Comparison of ENCODE assay signal across 9 cellular contexts in genomic region chr14:90301122-90301521, GRCh38. TPM values are rescaled to one million over a fixed set of nuclear protein-coding genes. Genes with fewer than 3 reads are reported as not detected.
DNase-seq lines count a peak whose midpoint lies in the region; ATAC-seq and TF ChIP-seq lines count a peak whose summit lies in the region.
"Had no signal": no experiment of that assay in that cellular context is flagged by ENCODE, and none has a peak within 500 bp of the region (broad histone marks: within the 10 kb centered on the region; RNA-seq: fewer than 3 reads in every experiment).

No MANE protein-coding gene starts in this region.

- peak overlapping the region in 6 of 7 donors; percentile 56 to 86 (median 75) for H3K27ac Mint-ChIP-seq in CD4-positive, alpha-beta memory T cell
- H3K27ac Mint-ChIP-seq in glutamatergic neuron (ENCODE audit: unreplicated experiment) = no peak overlapping the region

- H2AFZ ChIP-seq in IMR-90 (replicated peaks; ENCODE audit: low read length, poor library complexity) = no peak overlapping the region
- peak overlapping the region; percentile 68 for H2AFZ ChIP-seq in parathyroid adenoma
- no peak overlapping the region for H2AFZ ChIP-seq in neuronal stem cell (ENCODE audit: low read length)

- CTCF ChIA-PET in CD4-positive, alpha-beta memory T cell (lab: Charles Lee; ENCODE audit: partially characterized antibody) = interaction anchor here (1.0 to 2.8 kb wide), 7 partner anchors 12 to 459 kb away, joined by 3 to 42 read pairs (median 5); no protein-coding TSS in a partner anchor
- CTCF ChIA-PET in IMR-90 (lab: Yijun Ruan, JAX) = interaction anchor here (0.5 to 1.9 kb wide), 12 partner anchors 17 to 601 kb away, joined by 3 to 12 read pairs (median 4); no protein-coding TSS in a partner anchor

- H3K27ac ChIP-seq in CD4-positive, alpha-beta memory T cell (ENCODE audit: low read depth, low read length) = no peak overlapping the region
- H3K27ac ChIP-seq in IMR-90 (ENCODE audit: insufficient read depth, low read length) = peak overlapping the region; percentile 1; the same call in 1 of the 2 replicates
- H3K27ac ChIP-seq in coronary artery = peak overlapping the region; percentile 42 to 46
- H3K27ac ChIP-seq in parathyroid adenoma = peak overlapping the region; percentile 1
- H3K27ac ChIP-seq in neuronal stem cell (replicated peaks; ENCODE audit: low read length) = no peak overlapping the region

- TF ChIP-seq CTCF in IMR-90 (conservative IDR thresholded peaks at IDR 0.05; ENCODE audit: low read depth, low read length) (no peak), coronary artery (IDR thresholded peaks at IDR 0.05) (no peak), parathyroid adenoma (IDR thresholded peaks at IDR 0.05) (no peak), glutamatergic neuron (IDR thresholded peaks at IDR 0.05; ENCODE audit: partially characterized antibody, unreplicated experiment) (no peak)

- intact Hi-C loops in CD4-positive, alpha-beta memory T cell (cut with micrococcal nuclease) = no loop called here
- intact Hi-C loops in IMR-90 (cut with micrococcal nuclease) = loop anchor here (1.0 to 10.0 kb wide), 8 partner anchors 81 to 874 kb away; partner anchors contain the start of gene TTC7B

- no peak overlapping the region for H3K56ac ChIP-seq in IMR-90 (ENCODE audit: extremely low read depth, insufficient read depth, low read length)

- no peak for DNase-seq in CD4-positive, alpha-beta memory T cell
- DNase-seq in IMR-90 (no peak), coronary artery (ENCODE audit: low spot score) (no peak), glutamatergic neuron (no peak), neuronal stem cell (ENCODE audit: low spot score) (no peak)
- DNase-seq in activated effector memory CD4-positive, alpha-beta T cell treated with Interleukin-2 at 50 U/mL for 16 hours = no peak

- no peak overlapping the region for H3K4me3 ChIP-seq in CD4-positive, alpha-beta memory T cell (ENCODE audit: low read length in 2 of 2)
- no peak overlapping the region for H3K4me3 ChIP-seq in IMR-90 (ENCODE audit: insufficient read depth, low read depth, low read length)
- H3K4me3 ChIP-seq in coronary artery = no peak overlapping the region
- H3K4me3 ChIP-seq in parathyroid adenoma (ENCODE audit: low read depth, low read length) = no peak overlapping the region
- no peak overlapping the region for H3K4me3 ChIP-seq in neuronal stem cell (ENCODE audit: low read length in 2 of 2)
- H3K4me3 ChIP-seq: right lobe of liver had no signal

- H2BK120ac ChIP-seq in IMR-90 (ENCODE audit: low read depth, low read length) (no peak overlapping the region), neuronal stem cell (ENCODE audit: low read depth, low read length) (no peak overlapping the region)

- H2BK5ac ChIP-seq in IMR-90 (ENCODE audit: low read depth, low read length, poor library complexity, severe bottlenecking) (no peak overlapping the region), neuronal stem cell (ENCODE audit: low read length) (no peak overlapping the region)

- TF ChIP-seq RAD21 in IMR-90 (IDR thresholded peaks at IDR 0.05; ENCODE audit: low read length) = no peak

- H3K79me1 ChIP-seq in IMR-90 (ENCODE audit: low read depth in 1 of 2, low read length in 2 of 2) (no peaks in the 10 kb centered on the region; a peak in 2 of 4 replicates), neuronal stem cell (ENCODE audit: low read depth, low read length) (no peaks in the 10 kb centered on the region)

- 0 out of 2 replicates have a peak, but pooled peaks have one; percentile 7 for ATAC-seq in IMR-90 (ENCODE audit: low read depth)

- in situ Hi-C loops in IMR-90 (cut with MboI; ENCODE audit: low sequenced_read_pairs) = loop anchor here (5.0 kb wide), 1 partner anchor 396 kb away; no protein-coding TSS in a partner anchor

- no peak overlapping the region for H3K4me3 Mint-ChIP-seq in CD4-positive, alpha-beta memory T cell
- H3K4me3 Mint-ChIP-seq in glutamatergic neuron (ENCODE audit: unreplicated experiment) = no peak overlapping the region

- no peaks in the 10 kb centered on the region for H3K27me3 ChIP-seq in CD4-positive, alpha-beta memory T cell (ENCODE audit: insufficient read depth, low read length)
- H3K27me3 ChIP-seq in IMR-90 (ENCODE audit: control insufficient read depth, insufficient read depth, low read length) = no peaks in the 10 kb centered on the region
- no peaks in the 10 kb centered on the region for H3K27me3 ChIP-seq in parathyroid adenoma (ENCODE audit: control insufficient read depth, insufficient read depth, low read length)
- no peaks in the 10 kb centered on the region for H3K27me3 ChIP-seq in neuronal stem cell (ENCODE audit: control insufficient read depth in 3 of 3, insufficient read depth in 3 of 3, low read depth in 1 of 3, low read length in 3 of 3)
- H3K27me3 ChIP-seq: right lobe of liver had no signal

- POLR2A ChIA-PET in CD4-positive, alpha-beta memory T cell (lab: Charles Lee; ENCODE audit: partially characterized antibody) = no interaction called here
- POLR2A ChIA-PET in IMR-90 (lab: Charles Lee; ENCODE audit: unreplicated experiment) = interaction anchor here (0.5 kb wide), 1 partner anchor 257 kb away, joined by 3 read pairs; no protein-coding TSS in a partner anchor

- peaks cover 22% of the 10 kb centered on the region for H3K36me3 ChIP-seq in CD4-positive, alpha-beta memory T cell (ENCODE audit: insufficient read depth, low read length)
- H3K36me3 ChIP-seq in IMR-90 (ENCODE audit: control insufficient read depth, insufficient read depth, low read length) = peaks cover 9% of the 10 kb centered on the region
- H3K36me3 ChIP-seq in parathyroid adenoma (ENCODE audit: control insufficient read depth, insufficient read depth, low read length) = no peaks in the 10 kb centered on the region
- H3K36me3 ChIP-seq in neuronal stem cell (replicated peaks in 1 of 2; ENCODE audit: control insufficient read depth in 2 of 2, insufficient read depth in 2 of 2, low read length in 2 of 2) = peaks cover 14 to 88% of the 10 kb centered on the region in 2 donors

- H4K20me1 ChIP-seq in IMR-90 (ENCODE audit: insufficient read depth, low read length) = no peaks in the 10 kb centered on the region

- H3K4ac ChIP-seq in IMR-90 (ENCODE audit: low read depth, low read length) (0 out of 2 replicates have a peak overlapping the region, but pooled peaks have one; percentile 45), neuronal stem cell (ENCODE audit: low read length) (no peak overlapping the region)

- H3K4me1 Mint-ChIP-seq in CD4-positive, alpha-beta memory T cell = peaks cover 10 to 22% (median 15%) of the 10 kb centered on the region in 4 donors
- peaks cover 7% of the 10 kb centered on the region for H3K4me1 Mint-ChIP-seq in glutamatergic neuron (ENCODE audit: low read depth, unreplicated experiment)

- H3K23ac ChIP-seq in IMR-90 (ENCODE audit: low read depth, low read length) (no peak overlapping the region), neuronal stem cell (ENCODE audit: low read depth, low read length, poor library complexity) (no peak overlapping the region)

- peaks cover 61 to 70% of the 10 kb centered on the region in 2 donors for H3K36me3 Mint-ChIP-seq in CD4-positive, alpha-beta memory T cell
- H3K36me3 Mint-ChIP-seq in glutamatergic neuron (ENCODE audit: unreplicated experiment) = no peaks in the 10 kb centered on the region

- H2BK20ac ChIP-seq in IMR-90 (ENCODE audit: low read depth, low read length) = no peak overlapping the region

- no peaks in the 10 kb centered on the region for H3K9me1 ChIP-seq in IMR-90 (ENCODE audit: insufficient read depth, low read length)

- no peak overlapping the region for H3K14ac ChIP-seq in IMR-90 (replicated peaks; ENCODE audit: low read depth, low read length)
- no peak overlapping the region for H3K14ac ChIP-seq in neuronal stem cell (ENCODE audit: low read length)

- H3K9ac ChIP-seq in IMR-90 (ENCODE audit: low read depth, low read length) = no peak overlapping the region
- H3K9ac ChIP-seq in parathyroid adenoma = no peak overlapping the region
- H3K9ac ChIP-seq in neuronal stem cell (ENCODE audit: low read depth, low read length, poor library complexity) = no peak overlapping the region

- H3K4me1 ChIP-seq in CD4-positive, alpha-beta memory T cell (ENCODE audit: insufficient read depth, low read length) = no peaks in the 10 kb centered on the region
- H3K4me1 ChIP-seq in IMR-90 (ENCODE audit: control insufficient read depth, insufficient read depth, low read length) = peaks cover 3% of the 10 kb centered on the region; the same call in 1 of the 2 replicates
- H3K4me1 ChIP-seq in parathyroid adenoma = peaks cover 16% of the 10 kb centered on the region
- H3K4me1 ChIP-seq in neuronal stem cell (ENCODE audit: control insufficient read depth in 2 of 2, insufficient read depth in 1 of 2, low read depth in 1 of 2, low read length in 2 of 2) = no peaks in the 10 kb centered on the region
- H3K4me1 ChIP-seq: Caco-2 had no signal

- H4K91ac ChIP-seq in IMR-90 (ENCODE audit: insufficient read depth, low read depth, low read length) (no peak overlapping the region), neuronal stem cell (ENCODE audit: low read depth, low read length, poor library complexity) (no peak overlapping the region)

- peaks cover 0 to 2% (median 0%) of the 10 kb centered on the region in 8 donors for H3K9me3 Mint-ChIP-seq in CD4-positive, alpha-beta memory T cell
- peaks cover 4% of the 10 kb centered on the region for H3K9me3 Mint-ChIP-seq in glutamatergic neuron (ENCODE audit: unreplicated experiment)

- H3K79me2 ChIP-seq in parathyroid adenoma = no peaks in the 10 kb centered on the region

- no peak overlapping the region for H3K4me2 ChIP-seq in IMR-90 (ENCODE audit: low read depth, low read length)
- no peak overlapping the region for H3K4me2 ChIP-seq in parathyroid adenoma (ENCODE audit: low read length)
- no peak overlapping the region for H3K4me2 ChIP-seq in neuronal stem cell (ENCODE audit: insufficient read depth, low read length, poor library complexity, severe bottlenecking)

- no peak overlapping the region for H4K5ac ChIP-seq in IMR-90 (ENCODE audit: low read depth, low read length)

- 93% methylated on average over 2 of the region's 6 CpGs; no CpG with 5 or more reads in 1 of the 2 experiments for WGBS in IMR-90 (ENCODE audit: extremely low coverage in 2 of 2, insufficient read length in 1 of 2), 2 experiments
- no CpG with 5 or more reads among the region's 6 CpGs for WGBS in neuronal stem cell (ENCODE audit: extremely low coverage in 2 of 2, insufficient read length in 2 of 2, insufficient replicate concordance in 1 of 2), 2 donors

- no peak overlapping the region for H2BK15ac ChIP-seq in IMR-90 (ENCODE audit: low read depth, low read length)
- H2BK15ac ChIP-seq in neuronal stem cell (ENCODE audit: low read length) = no peak overlapping the region

- 0 out of 4 replicates have a peak overlapping the region, but pooled peaks of 1 of the 2 experiments have one; percentile 28 for H4K8ac ChIP-seq in IMR-90 (ENCODE audit: low read depth in 2 of 2, low read length in 2 of 2)
- H4K8ac ChIP-seq in neuronal stem cell (ENCODE audit: low read depth, low read length) = no peak overlapping the region

- peak overlapping the region; percentile 50 for H2AK9ac ChIP-seq in IMR-90 (replicated peaks; ENCODE audit: low read depth, low read length, poor library complexity)

- H2BK12ac ChIP-seq in neuronal stem cell (ENCODE audit: low read length) = no peak overlapping the region

- no TSS peak for BruUV-seq in IMR-90 (replicated peaks; lab: Mats Ljungman, UMichigan)

- no peaks in the 10 kb centered on the region for H3K9me3 ChIP-seq in CD4-positive, alpha-beta memory T cell (ENCODE audit: control insufficient read depth in 1 of 2, low read length in 2 of 2)
- H3K9me3 ChIP-seq in IMR-90 (ENCODE audit: control insufficient read depth, insufficient read depth, low read length) (no peaks in the 10 kb centered on the region), parathyroid adenoma (ENCODE audit: control insufficient read depth, low read length) (no peaks in the 10 kb centered on the region), neuronal stem cell (replicated peaks in 1 of 2; ENCODE audit: control insufficient read depth in 2 of 2, insufficient read depth in 1 of 2, low read depth in 1 of 2, low read length in 2 of 2) (no peaks in the 10 kb centered on the region)
- H3K9me3 ChIP-seq: Caco-2, right lobe of liver had no signal

- no peak overlapping the region for H3K18ac ChIP-seq in IMR-90 (ENCODE audit: low read depth, low read length)
- no peak overlapping the region for H3K18ac ChIP-seq in neuronal stem cell (ENCODE audit: low read length)

- TF ChIP-seq POLR2A in IMR-90 (IDR thresholded peaks at IDR 0.05; ENCODE audit: low read depth, low read length) = no peak

- dilution Hi-C loops in IMR-90 (cut with HindIII; ENCODE audit: low sequenced_read_pairs, unreplicated experiment) = no loop called here

- no peaks in the 10 kb centered on the region for H3K27me3 Mint-ChIP-seq in CD4-positive, alpha-beta memory T cell
- H3K27me3 Mint-ChIP-seq in glutamatergic neuron (ENCODE audit: unreplicated experiment) = no peaks in the 10 kb centered on the region

- peak overlapping the region; percentile 27; the same call in 1 of the 2 replicates for H2AK5ac ChIP-seq in IMR-90 (ENCODE audit: low read depth, low read length)
- no peak overlapping the region for H2AK5ac ChIP-seq in neuronal stem cell (ENCODE audit: low read depth, low read length)

RNA-seq across cellular contexts. Expression of gene NRDE2, which starts 30.6 kb away (rescaled TPM):
- total RNA-seq in CD4-positive, alpha-beta memory T cell = 10 to 100 TPM; 26.3 to 32.6 TPM
- polyA plus RNA-seq in CD4-positive, alpha-beta memory T cell = 10 to 100 TPM in 1 of 2 donors, 1 to 10 TPM in 1; 4.4 to 10.7 TPM
- total RNA-seq in IMR-90 (2012; rRNA removed) (7.5 and 9.3 TPM in 2 replicates), glutamatergic neuron (ENCODE audit: unreplicated experiment) (22.4 TPM)
- 4.0 and 4.5 TPM in 2 replicates for polyA plus RNA-seq in IMR-90 (2012; rRNA removed)
- 1.7 and 3.9 TPM in 2 replicates for polyA plus RNA-seq in IMR-90 (2012; cell fraction: cytosol; rRNA removed)
- 11.3 and 16.3 TPM in 2 replicates for polyA plus RNA-seq in IMR-90 (2012; cell fraction: nucleus; rRNA removed; ENCODE audit: low replicate concordance)
- polyA plus RNA-seq in neuronal stem cell (2013, experiment 1 of 2) = 7.0 TPM
- 7.1 TPM for polyA plus RNA-seq in neuronal stem cell (2013, experiment 2 of 2)

RNA-seq across cellular contexts. Expression of gene PSMC1, which starts 44.8 kb away (rescaled TPM):
- total RNA-seq in CD4-positive, alpha-beta memory T cell = 10 to 100 TPM; 42.1 to 52.5 TPM
- 100 to 1,000 TPM; 103 to 175 TPM for polyA plus RNA-seq in CD4-positive, alpha-beta memory T cell
- 194 and 325 TPM in 2 replicates for total RNA-seq in IMR-90 (2012; rRNA removed)
- 150 and 181 TPM in 2 replicates for polyA plus RNA-seq in IMR-90 (2012; rRNA removed)
- 24.3 and 34.6 TPM in 2 replicates for polyA plus RNA-seq in IMR-90 (2012; cell fraction: cytosol; rRNA removed)
- 8.4 and 77.4 TPM in 2 replicates for polyA plus RNA-seq in IMR-90 (2012; cell fraction: nucleus; rRNA removed; ENCODE audit: low replicate concordance)
- total RNA-seq in glutamatergic neuron (ENCODE audit: unreplicated experiment) = 113 TPM
- 92.1 TPM for polyA plus RNA-seq in neuronal stem cell (2013, experiment 1 of 2)
- polyA plus RNA-seq in neuronal stem cell (2013, experiment 2 of 2) = 94.7 TPM

Comparison
In these comparisons a context has a peak if more than half of its experiments do, and no peak if none do; other contexts are left out.
1. H3K27ac ChIP-seq: peak in IMR-90 (single experiment), coronary artery (2 of 2) and parathyroid adenoma (single experiment); none in CD4-positive, alpha-beta memory T cell (single experiment) and neuronal stem cell (single experiment).